ENCODE assay signal across 13 cellular contexts in genomic region chr20:20211274-20211987, GRCh38.
A peak's percentile ranks its signal among the peaks of the same experiment; 100 is the strongest.
DNase-seq lines count a peak whose midpoint lies in the region; ATAC-seq, FAIRE-seq and TF ChIP-seq lines count a peak whose summit lies in the region.
"Had no signal": no experiment of that assay in that cellular context is flagged by ENCODE, and none has a peak within 500 bp of the region (broad histone marks: within the 10 kb centered on the region; RNA-seq: fewer than 3 reads in every experiment).

No MANE protein-coding gene starts in this region.

- no peaks in the 10 kb centered on the region for H3K9me3 ChIP-seq in heart right ventricle
- no peaks in the 10 kb centered on the region for H3K9me3 ChIP-seq in transverse colon
- H3K9me3 ChIP-seq in left lung: no peaks in the 10 kb centered on the region

- TF ChIP-seq POLR2A in transverse colon (IDR thresholded peaks at IDR 0.05): no peak

- peaks cover 0 to 11% (median 0%) of the 10 kb centered on the region in 7 donors for H3K27me3 ChIP-seq in heart right ventricle
- peaks cover 5% of the 10 kb centered on the region for H3K27me3 ChIP-seq in transverse colon
- H3K27me3 ChIP-seq in left lung: peaks cover 0 to 24% of the 10 kb centered on the region in 2 donors

- H3K36me3 ChIP-seq in heart right ventricle (no peaks in the 10 kb centered on the region), transverse colon (no peaks in the 10 kb centered on the region), left lung (no peaks in the 10 kb centered on the region)

- TF ChIP-seq CTCF in heart right ventricle (IDR thresholded peaks at IDR 0.05) (no peak), transverse colon (IDR thresholded peaks at IDR 0.05) (no peak), left lung (IDR thresholded peaks at IDR 0.05) (no peak)

- ATAC-seq in heart right ventricle (no peak), left ventricle myocardium superior (no peak), left lung (no peak), GM18861 (IDR thresholded peaks at IDR 0.05; ENCODE audit: unreplicated experiment) (no peak)

- DNase-seq in heart right ventricle (no peak), left ventricle myocardium superior (no peak), NCI-H2081 (lab: John Stamatoyannopoulos, UW) (peak; percentile 93 to 96), transverse colon (peak; percentile 53), left lung (no peak), COLO829 (ENCODE audit: low spot score) (no peak)
- DNase-seq: activated naive CD4-positive, alpha-beta T cell treated with anti-CD3 and anti-CD28 coated beads, Interleukin-2, amount 50 U/mL, for 16 hours; CD4-positive, CD25-positive, alpha-beta regulatory T cell; cortex of kidney; HCEC 1CT; KBM-7 had no signal

- in situ Hi-C loops in transverse colon (cut with MboI; ENCODE audit: low pct_ligation_motif_present in 1 of 4, low pct_unique_long_range_greater_than_20kb in 1 of 4, low sequenced_read_pairs in 3 of 4): no loop called here

- FAIRE-seq in colon (lab: Jason Lieb, UNC): peak; percentile 80

- TF ChIP-seq EP300 in transverse colon (IDR thresholded peaks at IDR 0.05; ENCODE audit: low read depth): no peak

- H3K4me3 ChIP-seq in heart right ventricle (no peak overlapping the region), transverse colon (no peak overlapping the region), left lung (no peak overlapping the region)

- intact Hi-C loops in heart right ventricle (cut with DNase I): loop anchor here in 1 of 10 donors (10.0 kb wide), 1 partner anchor 77 kb away; no protein-coding TSS in a partner anchor
- intact Hi-C loops in left ventricle myocardium superior (cut with micrococcal nuclease): no loop called here
- intact Hi-C loops in transverse colon (cut with DNase I; ENCODE audit: low total_unique reads): no loop called here
- intact Hi-C loops in left lung (cut with DNase I): no loop called here

- WGBS in heart right ventricle, 2 donors: 64 to 65% methylated on average over 5 of the region's 5 CpGs
- WGBS in transverse colon (ENCODE audit: low coverage in 1 of 2), 2 donors: 43 to 50% methylated on average over 5 of the region's 5 CpGs

- H3K4me1 ChIP-seq in heart right ventricle (peaks cover 0 to 47% (median 16%) of the 10 kb centered on the region in 9 donors), transverse colon (peaks cover 0 to 17% (median 10%) of the 10 kb centered on the region in 4 donors), left lung (no peaks in the 10 kb centered on the region)

- peak overlapping the region in 7 of 10 donors; percentile 36 to 74 (median 57) for H3K27ac ChIP-seq in heart right ventricle
- peak overlapping the region; percentile 8 to 69 (median 28) for H3K27ac ChIP-seq in transverse colon
- H3K27ac ChIP-seq in left lung: no peak overlapping the region

Comparison
In these comparisons a context has a peak if more than half of its experiments do, and no peak if none do; other contexts are left out.
1. DNase-seq: peak in NCI-H2081 (2 of 2) and transverse colon (single experiment); none in heart right ventricle (0 of 2), left ventricle myocardium superior (single experiment), left lung (0 of 2) and COLO829 (single experiment).
2. H3K27ac ChIP-seq: peak in heart right ventricle (7 of 10) and transverse colon (4 of 4); none in left lung (0 of 2).